23 cellular contexts compared by ENCODE assay signal in the genomic region with DNA sequence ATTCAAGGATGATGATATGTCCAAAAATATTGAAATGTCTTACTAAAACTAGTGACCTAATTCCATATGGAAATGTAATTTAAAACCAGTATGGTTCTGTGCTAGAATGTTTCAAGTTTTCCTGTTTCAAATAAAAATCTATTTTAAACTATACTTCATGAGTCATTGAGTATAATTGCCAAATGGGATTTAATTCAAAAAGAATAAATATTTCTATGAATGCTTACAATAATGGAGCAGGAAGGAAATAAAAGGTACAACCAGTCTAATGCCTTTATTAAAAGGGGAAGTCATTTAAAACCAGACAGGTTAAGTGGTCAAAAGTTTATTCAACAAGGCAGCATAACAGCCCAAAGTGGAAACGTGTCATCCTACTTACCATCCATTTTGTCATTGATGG.
A peak's percentile ranks its signal among the peaks of the same experiment; 100 is the strongest.
DNase-seq lines count a peak whose midpoint lies in the region; ATAC-seq, FAIRE-seq and TF ChIP-seq lines count a peak whose summit lies in the region.
"Had no signal": no experiment of that assay in that cellular context is flagged by ENCODE, and none has a peak within 500 bp of the region (broad histone marks: within the 10 kb centered on the region; RNA-seq: fewer than 3 reads in every experiment).

No MANE protein-coding gene starts in this region.

- no peak for TF ChIP-seq CTCF in IMR-90 (conservative IDR thresholded peaks at IDR 0.05; ENCODE audit: low read depth, low read length)
- TF ChIP-seq CTCF in chondrocyte (IDR thresholded peaks at IDR 0.05): no peak

- H3K56ac ChIP-seq in IMR-90 (ENCODE audit: extremely low read depth, insufficient read depth, low read length): no peak overlapping the region

- H3K14ac ChIP-seq in IMR-90 (replicated peaks; ENCODE audit: low read depth, low read length): no peak overlapping the region

- H2AK5ac ChIP-seq in IMR-90 (ENCODE audit: low read depth, low read length): no peak overlapping the region

- TF ChIP-seq POLR2A in IMR-90 (IDR thresholded peaks at IDR 0.05; ENCODE audit: low read depth, low read length): no peak

- no peaks in the 10 kb centered on the region for H3K27me3 ChIP-seq in IMR-90 (ENCODE audit: control insufficient read depth, insufficient read depth, low read length)
- H3K27me3 ChIP-seq: BE2C, SJCRH30 had no signal

- POLR2A ChIA-PET in IMR-90 (lab: Charles Lee; ENCODE audit: unreplicated experiment): no interaction called here

- CTCF ChIA-PET in IMR-90 (lab: Yijun Ruan, JAX): no interaction called here

- no peak overlapping the region for H3K18ac ChIP-seq in IMR-90 (ENCODE audit: low read depth, low read length)

- no peak for FAIRE-seq in RCC 7860 (lab: Jason Lieb, UNC)
- FAIRE-seq: GM18507 had no signal

- H3K4me3 ChIP-seq in IMR-90 (ENCODE audit: insufficient read depth, low read depth, low read length): no peak overlapping the region
- H3K4me3 ChIP-seq: HAP-1, SJCRH30 had no signal

- no peak overlapping the region for H2BK20ac ChIP-seq in IMR-90 (ENCODE audit: low read depth, low read length)

- BruUV-seq in IMR-90 (replicated peaks; lab: Mats Ljungman, UMichigan): no TSS peak

- no peak overlapping the region for H2AFZ ChIP-seq in IMR-90 (replicated peaks; ENCODE audit: low read length, poor library complexity)

- H3K9me3 Mint-ChIP-seq in chondrocyte (ENCODE audit: low read depth): peaks cover 14% of the 10 kb centered on the region

- H4K8ac ChIP-seq in IMR-90 (ENCODE audit: low read depth in 2 of 2, low read length in 2 of 2): no peak overlapping the region

- in situ Hi-C loops in IMR-90 (cut with MboI; ENCODE audit: low sequenced_read_pairs): no loop called here

- dilution Hi-C loops in IMR-90 (cut with HindIII; ENCODE audit: low sequenced_read_pairs, unreplicated experiment): no loop called here

- peaks cover 59% of the 10 kb centered on the region for H3K4me1 Mint-ChIP-seq in chondrocyte (ENCODE audit: low read depth)
- H3K4me1 Mint-ChIP-seq: CD14-positive monocyte; CD8-positive, alpha-beta memory T cell; T-cell had no signal

- no peaks in the 10 kb centered on the region for H3K9me1 ChIP-seq in IMR-90 (ENCODE audit: insufficient read depth, low read length)

- no peaks in the 10 kb centered on the region for H3K36me3 ChIP-seq in IMR-90 (ENCODE audit: control insufficient read depth, insufficient read depth, low read length)
- H3K36me3 ChIP-seq: BE2C, HAP-1, SJCRH30 had no signal

- ATAC-seq in IMR-90 (ENCODE audit: low read depth) (no peak), GM21619 (IDR thresholded peaks at IDR 0.05; ENCODE audit: unreplicated experiment) (no peak), HG03432 (IDR thresholded peaks at IDR 0.05; ENCODE audit: unreplicated experiment) (no peak)
- ATAC-seq: Right ventricle myocardium inferior, T-cell had no signal

- no peak overlapping the region for H3K9ac ChIP-seq in IMR-90 (ENCODE audit: low read depth, low read length)

- H3K36me3 Mint-ChIP-seq in chondrocyte (ENCODE audit: low read depth): peaks cover 3% of the 10 kb centered on the region
- H3K36me3 Mint-ChIP-seq: CD14-positive monocyte; CD8-positive, alpha-beta memory T cell; T-cell had no signal

- WGBS in IMR-90 (ENCODE audit: extremely low coverage in 2 of 2, insufficient read length in 1 of 2), 2 experiments: no CpG with 5 or more reads among the region's 1 CpG

- H3K27ac Mint-ChIP-seq in chondrocyte (ENCODE audit: unreplicated experiment): peak overlapping the region; percentile 47
- H3K27ac Mint-ChIP-seq: CD14-positive monocyte; CD8-positive, alpha-beta memory T cell; T-cell had no signal

- H4K91ac ChIP-seq in IMR-90 (ENCODE audit: insufficient read depth, low read depth, low read length): no peak overlapping the region

- no peak overlapping the region for H2BK15ac ChIP-seq in IMR-90 (ENCODE audit: low read depth, low read length)

- no peaks in the 10 kb centered on the region for H3K27me3 Mint-ChIP-seq in chondrocyte (ENCODE audit: low read depth)
- H3K27me3 Mint-ChIP-seq: CD8-positive, alpha-beta memory T cell; T-cell had no signal

- no peak overlapping the region for H2AK9ac ChIP-seq in IMR-90 (replicated peaks; ENCODE audit: low read depth, low read length, poor library complexity)

- no peak overlapping the region for H2BK120ac ChIP-seq in IMR-90 (ENCODE audit: low read depth, low read length)

- no peaks in the 10 kb centered on the region for H3K79me1 ChIP-seq in IMR-90 (ENCODE audit: low read depth in 1 of 2, low read length in 2 of 2)

- no peak overlapping the region for H3K4me2 ChIP-seq in IMR-90 (ENCODE audit: low read depth, low read length)

- no peak overlapping the region for H2BK5ac ChIP-seq in IMR-90 (ENCODE audit: low read depth, low read length, poor library complexity, severe bottlenecking)

- H3K27ac ChIP-seq in IMR-90 (ENCODE audit: insufficient read depth, low read length): no peak overlapping the region
- H3K27ac ChIP-seq: SJCRH30 had no signal

- H3K4me1 ChIP-seq in IMR-90 (ENCODE audit: control insufficient read depth, insufficient read depth, low read length): no peaks in the 10 kb centered on the region
- H3K4me1 ChIP-seq: BE2C, HAP-1 had no signal

- H3K4me3 Mint-ChIP-seq in chondrocyte (ENCODE audit: unreplicated experiment): no peak overlapping the region
- H3K4me3 Mint-ChIP-seq: CD14-positive monocyte; CD8-positive, alpha-beta memory T cell; T-cell had no signal

- H4K5ac ChIP-seq in IMR-90 (ENCODE audit: low read depth, low read length): no peak overlapping the region

- DNase-seq in IMR-90: peak; percentile 18
- DNase-seq in chondrocyte (ENCODE audit: low spot score): no peak
- peak; percentile 14 for DNase-seq in iris pigment epithelial cell (ENCODE audit: low read depth)
- DNase-seq in NCI-H526 (lab: John Stamatoyannopoulos, UW): no peak
- no peak for DNase-seq in RCC 7860 (ENCODE audit: low spot score)
- DNase-seq: BE2C; CD8-positive, alpha-beta memory T cell; GOT3; NCI-H1092; NCI-H1436; NCI-H187; NCI-H2171 treated with DMSO at 0.1 percent for 48 hours; NCI-H345; NCI-H510A treated with DMSO at 0.1 percent for 48 hours; NCI-H748 treated with DMSO at 0.1 percent for 48 hours; SJCRH30; T-cell had no signal

- no peak for TF ChIP-seq RAD21 in IMR-90 (IDR thresholded peaks at IDR 0.05; ENCODE audit: low read length)

- peaks cover 2% of the 10 kb centered on the region for H3K9me3 ChIP-seq in IMR-90 (ENCODE audit: control insufficient read depth, insufficient read depth, low read length)
- H3K9me3 ChIP-seq: BE2C, HAP-1, SJCRH30 had no signal

- H3K4ac ChIP-seq in IMR-90 (ENCODE audit: low read depth, low read length): no peak overlapping the region

- no peak overlapping the region for H3K23ac ChIP-seq in IMR-90 (ENCODE audit: low read depth, low read length)

- no peaks in the 10 kb centered on the region for H4K20me1 ChIP-seq in IMR-90 (ENCODE audit: insufficient read depth, low read length)

- intact Hi-C loops in IMR-90 (cut with micrococcal nuclease): no loop called here

TF ChIP-seq in IMR-90, 13 proteins besides CTCF, POLR2A, EP300 and RAD21:
- TF ChIP-seq MAFK (IDR thresholded peaks at IDR 0.05; ENCODE audit: low read depth, low read length) (no peak), MAZ (IDR thresholded peaks at IDR 0.05; ENCODE audit: borderline replicate concordance, low read depth, low read length) (no peak), CHD1 (IDR thresholded peaks at IDR 0.05; ENCODE audit: low read depth, low read length) (no peak), NFE2L2 (IDR thresholded peaks at IDR 0.05; ENCODE audit: low read depth, low read length) (no peak), CEBPB (IDR thresholded peaks at IDR 0.05; ENCODE audit: low read depth, low read length) (no peak), MXI1 (IDR thresholded peaks at IDR 0.05; ENCODE audit: borderline replicate concordance, low read depth, low read length) (no peak), SMC3 (IDR thresholded peaks at IDR 0.05; ENCODE audit: low read depth, low read length) (no peak), BHLHE40 (IDR thresholded peaks at IDR 0.05; ENCODE audit: low read depth, low read length) (no peak), FOS (IDR thresholded peaks at IDR 0.05; ENCODE audit: low read depth, low read length) (no peak), RFX5 (IDR thresholded peaks at IDR 0.05; ENCODE audit: low read depth, low read length) (no peak), RCOR1 (IDR thresholded peaks at IDR 0.05; ENCODE audit: insufficient replicate concordance, low read length) (no peak), ELK1 (IDR thresholded peaks at IDR 0.05; ENCODE audit: borderline replicate concordance, low read depth, low read length) (no peak)
- TF ChIP-seq, protein P1, sequence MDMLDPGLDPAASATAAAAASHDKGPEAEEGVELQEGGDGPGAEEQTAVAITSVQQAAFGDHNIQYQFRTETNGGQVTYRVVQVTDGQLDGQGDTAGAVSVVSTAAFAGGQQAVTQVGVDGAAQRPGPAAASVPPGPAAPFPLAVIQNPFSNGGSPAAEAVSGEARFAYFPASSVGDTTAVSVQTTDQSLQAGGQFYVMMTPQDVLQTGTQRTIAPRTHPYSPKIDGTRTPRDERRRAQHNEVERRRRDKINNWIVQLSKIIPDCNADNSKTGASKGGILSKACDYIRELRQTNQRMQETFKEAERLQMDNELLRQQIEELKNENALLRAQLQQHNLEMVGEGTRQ (IDR thresholded peaks at IDR 0.05; ENCODE audit: low read depth, low read length): no peak

Comparison
In these comparisons a context has a peak if more than half of its experiments do, and no peak if none do; other contexts are left out.
1. DNase-seq: peak in IMR-90 (single experiment) and iris pigment epithelial cell (single experiment); none in chondrocyte (single experiment), NCI-H526 (0 of 2) and RCC 7860 (single experiment).